21 cellular contexts compared by ENCODE assay signal in the genomic region with DNA sequence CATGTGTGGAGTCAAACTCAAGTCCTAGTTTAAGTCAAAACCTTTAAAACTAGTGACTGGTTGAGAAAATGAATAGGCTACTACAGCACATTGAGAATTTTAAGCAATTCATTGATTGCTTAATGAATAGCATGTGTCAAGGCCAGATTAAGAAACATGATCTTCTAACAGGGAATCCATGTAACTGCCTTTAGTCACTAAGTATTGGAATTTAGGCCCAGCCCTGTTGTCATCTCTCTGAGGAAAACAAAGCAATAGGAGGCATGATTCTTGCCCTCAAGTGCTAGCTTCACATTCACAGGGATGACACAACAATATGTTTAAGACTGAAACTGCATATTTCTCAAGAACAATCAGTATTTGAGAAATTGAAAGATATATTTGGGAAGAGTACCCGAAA.
A peak's percentile ranks its signal among the peaks of the same experiment; 100 is the strongest.
DNase-seq lines count a peak whose midpoint lies in the region; ATAC-seq, FAIRE-seq and TF ChIP-seq lines count a peak whose summit lies in the region.
"Had no signal": no experiment of that assay in that cellular context is flagged by ENCODE, and none has a peak within 500 bp of the region (broad histone marks: within the 10 kb centered on the region; RNA-seq: fewer than 3 reads in every experiment).

No MANE protein-coding gene starts in this region.

- DNase-seq in D721Med (ENCODE audit: insufficient read length, low spot score) (no peak), PC-3 (peak; percentile 3), fibroblast of mammary gland (ENCODE audit: low read depth) (peak; percentile 55), stromal cell of bone marrow (ENCODE audit: low read depth) (peak; percentile 52), kidney glomerular epithelial cell (lab: John Stamatoyannopoulos, UW) (no peak)
- DNase-seq: activated CD8-positive, alpha-beta T cell treated with anti-CD3 and anti-CD28 coated beads, Interleukin-2, amount 10 ng/mL, durations not matched to agents 7 days and 5 days; activated naive CD4-positive, alpha-beta T cell; activated T-cell treated with anti-CD3 and anti-CD28 coated beads, Interleukin-2, amount 50 U/mL, for 1 hour; aorta; DMS79; effector CD8-positive, alpha-beta T cell; gastrocnemius medialis; GOT3; NCI-H2029; occipital lobe; stimulated activated CD4-positive, alpha-beta T cell treated with anti-CD3 and anti-CD28 coated beads, Interleukin-12 subunit alpha, Interleukin-12 subunit beta, amount 100 ng/mL, for 4 hours; substantia nigra had no signal

- no peaks in the 10 kb centered on the region for H3K9me2 ChIP-seq in PC-3 (replicated peaks; ENCODE audit: low read length)

- H4K20me1 ChIP-seq in PC-3 (ENCODE audit: low read length) = no peaks in the 10 kb centered on the region

- H3K9ac ChIP-seq in PC-3 (ENCODE audit: low read length) = no peak overlapping the region

- no TSS peak for BruUV-seq in PC-3 (replicated peaks; lab: Mats Ljungman, UMichigan)

- no peaks in the 10 kb centered on the region for H3K36me3 ChIP-seq in PC-3 (ENCODE audit: low read depth, low read length)
- H3K36me3 ChIP-seq: gastrocnemius medialis had no signal

- H3K4me3 ChIP-seq in PC-3 (ENCODE audit: low read length) (no peak overlapping the region), fibroblast of mammary gland (ENCODE audit: control insufficient read depth, low read depth, low read length) (no peak overlapping the region)
- H3K4me3 ChIP-seq: gastrocnemius medialis, K562 had no signal

- POLR2A ChIA-PET in PC-3 (lab: Charles Lee; ENCODE audit: unreplicated experiment) = no interaction called here

- no peak overlapping the region for H3K4me2 ChIP-seq in PC-3 (ENCODE audit: low read length)

- no peaks in the 10 kb centered on the region for H3F3A ChIP-seq in PC-3 (ENCODE audit: low read length, unreplicated experiment)

- H3K27me3 ChIP-seq in PC-3 (ENCODE audit: low read length) = no peaks in the 10 kb centered on the region
- H3K27me3 ChIP-seq: gastrocnemius medialis had no signal

- H2AFZ ChIP-seq in PC-3 (ENCODE audit: low read length) = no peak overlapping the region

- intact Hi-C loops in PC-3 (cut with micrococcal nuclease) = no loop called here

- no peaks in the 10 kb centered on the region for H3K9me3 ChIP-seq in PC-3 (ENCODE audit: low read length)
- H3K9me3 ChIP-seq: gastrocnemius medialis had no signal

- no peaks in the 10 kb centered on the region for H3K79me2 ChIP-seq in PC-3 (ENCODE audit: low read length)

- TF ChIP-seq CTCF in D721Med (IDR thresholded peaks at IDR 0.05; ENCODE audit: insufficient read depth, missing control alignments) (no peak), PC-3 (conservative IDR thresholded peaks at IDR 0.05; ENCODE audit: low read depth, low read length) (no peak), fibroblast of mammary gland (conservative IDR thresholded peaks at IDR 0.05; ENCODE audit: control insufficient read depth, insufficient read depth, low read depth, low read length) (no peak)

- peak; percentile 74 for FAIRE-seq in D721Med (lab: Jason Lieb, UNC)
- FAIRE-seq: K562 had no signal

- CTCF ChIA-PET in PC-3 (lab: Charles Lee) = no interaction called here

- ATAC-seq in PC-3 = no peak
- ATAC-seq in HG03460 (IDR thresholded peaks at IDR 0.05; ENCODE audit: unreplicated experiment) = no peak
- ATAC-seq in HG02759 (IDR thresholded peaks at IDR 0.05; ENCODE audit: unreplicated experiment) = no peak
- ATAC-seq: activated CD4-positive, CD25-positive, alpha-beta regulatory T cell treated with anti-CD3 and anti-CD28 coated beads, Interleukin-2, amount 50 U/mL, for 24 hours; activated CD8-positive, alpha-beta T cell treated with anti-CD3 and anti-CD28 coated beads, Interleukin-2, amount 10 ng/mL, durations not matched to agents 7 days and 5 days; gastrocnemius medialis; K562 had no signal

- H3K27ac ChIP-seq in PC-3 (ENCODE audit: low read length) = no peak overlapping the region
- H3K27ac ChIP-seq: gastrocnemius medialis had no signal

- peaks cover 26% of the 10 kb centered on the region for H3K4me1 ChIP-seq in PC-3 (ENCODE audit: insufficient read depth, low read length)
- H3K4me1 ChIP-seq: gastrocnemius medialis had no signal

Comparison
In these comparisons a context has a peak if more than half of its experiments do, and no peak if none do; other contexts are left out.
1. DNase-seq: peak in PC-3 (single experiment), fibroblast of mammary gland (single experiment) and stromal cell of bone marrow (single experiment); none in D721Med (single experiment) and kidney glomerular epithelial cell (single experiment).